In the genomic region with DNA sequence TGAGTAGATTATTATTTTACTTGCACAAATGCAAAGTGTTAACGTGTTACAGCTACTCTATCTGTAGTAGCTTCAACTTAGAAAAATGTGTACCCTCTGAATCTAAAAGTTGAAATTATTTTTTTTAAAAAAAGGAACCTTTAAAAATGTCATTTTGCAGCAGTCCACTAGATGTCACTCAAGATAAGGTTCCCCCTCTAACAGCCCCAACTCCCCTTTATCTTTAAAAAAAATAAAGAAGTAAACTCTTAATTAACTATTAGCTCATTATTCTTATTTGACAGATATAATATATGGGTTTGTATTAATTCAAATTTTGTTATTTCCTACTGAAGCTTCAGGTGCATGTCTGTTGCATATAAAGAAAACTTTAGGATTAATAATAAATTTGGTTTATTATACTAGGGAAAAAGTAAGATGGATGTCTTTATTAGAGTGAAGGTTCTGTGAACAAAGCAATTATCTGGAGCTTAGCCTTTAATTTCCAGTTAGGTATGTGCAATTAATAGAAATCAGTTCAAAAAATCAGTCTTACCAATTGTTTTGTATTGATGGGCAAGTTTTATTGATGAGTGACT, we compare ENCODE assay signal across 9 cellular contexts.
DNase-seq lines count a peak whose midpoint lies in the region; ATAC-seq and TF ChIP-seq lines count a peak whose summit lies in the region.
"Had no signal": no experiment of that assay in that cellular context is flagged by ENCODE, and none has a peak within 500 bp of the region (broad histone marks: within the 10 kb centered on the region; RNA-seq: fewer than 3 reads in every experiment).

No MANE protein-coding gene starts in this region.

- ATAC-seq in GM21360 (IDR thresholded peaks at IDR 0.05; ENCODE audit: unreplicated experiment): no peak

- H3K9me3 ChIP-seq in prostate gland: no peaks in the 10 kb centered on the region
- H3K9me3 ChIP-seq in suprapubic skin: no peaks in the 10 kb centered on the region
- H3K9me3 ChIP-seq: colonic mucosa had no signal

- no peak overlapping the region for H3K4me3 ChIP-seq in retinal pigment epithelial cell (ENCODE audit: low read length)
- no peak overlapping the region for H3K4me3 ChIP-seq in prostate gland
- no peak overlapping the region for H3K4me3 ChIP-seq in suprapubic skin
- H3K4me3 ChIP-seq: colonic mucosa had no signal

- TF ChIP-seq CTCF in retinal pigment epithelial cell (conservative IDR thresholded peaks at IDR 0.05; ENCODE audit: low read depth, low read length) (peak; percentile 66), prostate gland (IDR thresholded peaks at IDR 0.05) (no peak), suprapubic skin (IDR thresholded peaks at IDR 0.05) (no peak)

- TF ChIP-seq POLR2A in prostate gland (IDR thresholded peaks at IDR 0.05) (no peak), suprapubic skin (IDR thresholded peaks at IDR 0.05) (no peak)

- WGBS in prostate gland: 14% methylated on average over 1 of the region's 1 CpG
- 13% methylated on average over 1 of the region's 1 CpG for WGBS in suprapubic skin

- DNase-seq in NOMO-1 (lab: John Stamatoyannopoulos, UW; ENCODE audit: unreplicated experiment in 2 of 2): peak; percentile 0 to 26
- DNase-seq in NOMO-1 treated with DMSO at 0.1 percent for 48 hours (lab: John Stamatoyannopoulos, UW; ENCODE audit: unreplicated experiment): no peak
- peak; percentile 9 for DNase-seq in NCI-H146 (lab: John Stamatoyannopoulos, UW)
- DNase-seq in dermis blood vessel endothelial cell: peak; percentile 7
- no peak for DNase-seq in retinal pigment epithelial cell (ENCODE audit: low read depth)
- no peak for DNase-seq in prostate gland (ENCODE audit: low spot score)
- DNase-seq in suprapubic skin (ENCODE audit: low spot score in 2 of 2): no peak
- DNase-seq: colonic mucosa had no signal

- no peaks in the 10 kb centered on the region for H3K4me1 ChIP-seq in prostate gland (replicated peaks)
- H3K4me1 ChIP-seq in suprapubic skin: no peaks in the 10 kb centered on the region
- H3K4me1 ChIP-seq: colonic mucosa had no signal

- no peak overlapping the region for H3K27ac ChIP-seq in prostate gland
- no peak overlapping the region for H3K27ac ChIP-seq in suprapubic skin
- H3K27ac ChIP-seq: colonic mucosa had no signal

- TF ChIP-seq EP300 in suprapubic skin (IDR thresholded peaks at IDR 0.05): no peak

- intact Hi-C loops in prostate gland (cut with DNase I): no loop called here

- H3K36me3 ChIP-seq in prostate gland (no peaks in the 10 kb centered on the region), suprapubic skin (no peaks in the 10 kb centered on the region)
- H3K36me3 ChIP-seq: colonic mucosa had no signal

- no peaks in the 10 kb centered on the region for H3K27me3 ChIP-seq in prostate gland (replicated peaks; ENCODE audit: insufficient read depth)
- H3K27me3 ChIP-seq in suprapubic skin: no peaks in the 10 kb centered on the region
- H3K27me3 ChIP-seq: colonic mucosa had no signal

Comparison
In these comparisons a context has a peak if more than half of its experiments do, and no peak if none do; other contexts are left out.
1. DNase-seq: peak in NOMO-1 (2 of 2), NCI-H146 (single experiment) and dermis blood vessel endothelial cell (single experiment); none in NOMO-1 treated with DMSO at 0.1 percent for 48 hours (single experiment), retinal pigment epithelial cell (single experiment), prostate gland (single experiment) and suprapubic skin (0 of 2).